In genomic region chr20:48825551-48825885, GRCh38 we compare ENCODE assay signal across 11 cellular contexts. TPM values are rescaled to one million over a fixed set of nuclear protein-coding genes. Genes with fewer than 3 reads are reported as not detected.
DNase-seq lines count a peak whose midpoint lies in the region; ATAC-seq, FAIRE-seq and TF ChIP-seq lines count a peak whose summit lies in the region.
"Had no signal": no experiment of that assay in that cellular context is flagged by ENCODE, and none has a peak within 500 bp of the region (broad histone marks: within the 10 kb centered on the region; RNA-seq: fewer than 3 reads in every experiment).

No MANE protein-coding gene starts in this region.

- CTCF ChIA-PET in endothelial cell of umbilical vein (lab: Charles Lee) (interaction anchor here (1.4 to 4.9 kb wide), 2 partner anchors 161 to 169 kb away, joined by 3 to 43 read pairs; no protein-coding TSS in a partner anchor), HepG2 (lab: Yijun Ruan, JAX; ENCODE audit: low intra/inter-chr PET ratio, low total read pairs) (no interaction called here)

- H3K9ac ChIP-seq in endothelial cell of umbilical vein (replicated peaks; ENCODE audit: extremely low read depth, insufficient read depth, low read length) (peak overlapping the region; percentile 53), HepG2 (ENCODE audit: insufficient read depth, low read depth, low read length) (no peak overlapping the region)

- H3K9me3 ChIP-seq in endothelial cell of umbilical vein (replicated peaks; ENCODE audit: control insufficient read depth, insufficient read depth, low read length) (no peaks in the 10 kb centered on the region), psoas muscle (no peaks in the 10 kb centered on the region), HepG2 (ENCODE audit: low read length) (no peaks in the 10 kb centered on the region)

- H3K27me3 ChIP-seq in endothelial cell of umbilical vein (ENCODE audit: control insufficient read depth in 2 of 2, insufficient read depth in 2 of 2, low read length in 2 of 2) = no peaks in the 10 kb centered on the region
- peaks cover 0 to 5% (median 0%) of the 10 kb centered on the region in 3 donors for H3K27me3 ChIP-seq in psoas muscle (ENCODE audit: insufficient read depth in 3 of 3, low read length in 2 of 3)
- peaks cover 29 to 92% of the 10 kb centered on the region in 2 experiments for H3K27me3 ChIP-seq in HepG2 (ENCODE audit: control insufficient read depth in 1 of 2, insufficient read depth in 2 of 2, low read length in 2 of 2)

- H3K9me1 ChIP-seq in endothelial cell of umbilical vein (replicated peaks; ENCODE audit: control insufficient read depth, extremely low read depth, insufficient read depth, low read length) = no peaks in the 10 kb centered on the region

- peaks cover 63% of the 10 kb centered on the region for H3K79me2 ChIP-seq in endothelial cell of umbilical vein (ENCODE audit: control insufficient read depth, insufficient read depth, low read length)
- no peaks in the 10 kb centered on the region for H3K79me2 ChIP-seq in HepG2 (ENCODE audit: insufficient read depth, low read length)

- TF ChIP-seq POLR2A in endothelial cell of umbilical vein (IDR thresholded peaks at IDR 0.05; ENCODE audit: low read depth, low read length) (no peak), HepG2 (IDR thresholded peaks at IDR 0.05; ENCODE audit: insufficient read depth in 1 of 2, low read depth in 2 of 2, low read length in 2 of 2) (no peak)

- H2AFZ ChIP-seq in endothelial cell of umbilical vein (ENCODE audit: low read depth, low read length) (no peak overlapping the region), HepG2 (ENCODE audit: low read length) (no peak overlapping the region)

- dilution Hi-C loops in endothelial cell of umbilical vein (cut with MboI; ENCODE audit: extremely low pct_ligation_motif_present, low sequenced_read_pairs) = no loop called here

- intact Hi-C loops in endothelial cell of umbilical vein (cut with micrococcal nuclease) = loop anchor here (1.0 to 5.0 kb wide), 5 partner anchors 62 to 169 kb away; no protein-coding TSS in a partner anchor
- intact Hi-C loops in psoas muscle (cut with DNase I) = loop anchor here in 1 of 2 donors (5.0 kb wide), 1 partner anchor 77 kb away; no protein-coding TSS in a partner anchor
- intact Hi-C loops in HepG2 (cut with micrococcal nuclease; ENCODE audit: unreplicated experiment) = no loop called here

- ATAC-seq in psoas muscle (no peak), HG03159 (IDR thresholded peaks at IDR 0.05; ENCODE audit: unreplicated experiment) (no peak), GM21737 (IDR thresholded peaks at IDR 0.05; ENCODE audit: unreplicated experiment) (no peak), HepG2 (no peak)

- peaks cover 0 to 4% of the 10 kb centered on the region in 2 experiments for H3K36me3 ChIP-seq in endothelial cell of umbilical vein (ENCODE audit: control insufficient read depth in 2 of 2, extremely low read depth in 1 of 2, insufficient read depth in 2 of 2, low read length in 2 of 2)
- no peaks in the 10 kb centered on the region for H3K36me3 ChIP-seq in psoas muscle (ENCODE audit: insufficient read depth in 1 of 2, low read depth in 1 of 2)
- no peaks in the 10 kb centered on the region for H3K36me3 ChIP-seq in HepG2 (replicated peaks in 1 of 2; ENCODE audit: control insufficient read depth in 1 of 2, insufficient read depth in 2 of 2, low read length in 2 of 2)

- TF ChIP-seq CTCF in endothelial cell of umbilical vein (IDR thresholded peaks at IDR 0.05; ENCODE audit: extremely low read depth in 1 of 2, insufficient read depth in 1 of 2, low read depth in 1 of 2, low read length in 2 of 2) (no peak), psoas muscle (IDR thresholded peaks at IDR 0.05) (no peak), HepG2 (CRISPR knock-in tag; IDR thresholded peaks at IDR 0.05) (no peak)

- peak overlapping the region; percentile 89 for H3K4me2 ChIP-seq in endothelial cell of umbilical vein (ENCODE audit: insufficient read depth, low read length)
- H3K4me2 ChIP-seq in HepG2 (ENCODE audit: low read depth, low read length) = no peak overlapping the region

- H3K4me3 ChIP-seq in GM08714 (ENCODE audit: low read length) = peak overlapping the region; percentile 81
- H3K4me3 ChIP-seq in endothelial cell of umbilical vein (replicated peaks in 1 of 3; ENCODE audit: insufficient read depth in 1 of 3, low read depth in 1 of 3, low read length in 3 of 3) = peak overlapping the region; percentile 85 to 92 (median 92)
- peak overlapping the region; percentile 76 for H3K4me3 ChIP-seq in psoas muscle
- H3K4me3 ChIP-seq in HepG2 (replicated peaks in 1 of 3; ENCODE audit: insufficient read depth in 1 of 3, low read depth in 2 of 3, low read length in 3 of 3) = no peak overlapping the region

- no peak for FAIRE-seq in endothelial cell of umbilical vein (lab: Jason Lieb, UNC)
- FAIRE-seq in HepG2 (lab: Jason Lieb, UNC) = no peak

- H4K20me1 ChIP-seq in endothelial cell of umbilical vein (replicated peaks; ENCODE audit: control insufficient read depth, extremely low read depth, insufficient read depth, low read length) = no peaks in the 10 kb centered on the region
- H4K20me1 ChIP-seq in HepG2 (ENCODE audit: insufficient read depth, low read length) = peaks cover 3% of the 10 kb centered on the region; the same call in 1 of the 2 replicates

- 58 to 72% (median 68%) methylated on average over 4 of the region's 4 CpGs for WGBS in psoas muscle, 3 donors
- 6% methylated on average over 4 of the region's 4 CpGs for WGBS in HepG2 (ENCODE audit: low lambda C conversion rate)

- BruUV-seq in endothelial cell of umbilical vein (replicated peaks; lab: Mats Ljungman, UMichigan) = no TSS peak
- BruUV-seq in HepG2 (replicated peaks; lab: Mats Ljungman, UMichigan) = no TSS peak

- H3K4me1 ChIP-seq in endothelial cell of umbilical vein (ENCODE audit: control insufficient read depth, extremely low read depth, insufficient read depth, low read length) (peaks cover 38% of the 10 kb centered on the region), psoas muscle (peaks cover 4% of the 10 kb centered on the region), HepG2 (ENCODE audit: insufficient read depth, low read length) (no peaks in the 10 kb centered on the region)

- peak; percentile 6 for DNase-seq in OCI-M1 (lab: John Stamatoyannopoulos, UW)
- DNase-seq in endothelial cell of umbilical vein (ENCODE audit: low read depth, low spot score) = no peak
- no peak for DNase-seq in psoas muscle
- no peak for DNase-seq in activated gamma-delta T cell (lab: John Stamatoyannopoulos, UW)
- DNase-seq in HepG2 (ENCODE audit: low spot score) = no peak
- DNase-seq: mammary epithelial cell, NCI-H1417, SHP77 treated with DMSO at 0.1 percent for 48 hours had no signal

- POLR2A ChIA-PET in endothelial cell of umbilical vein (lab: Charles Lee) (no interaction called here), HepG2 (lab: Yijun Ruan, JAX) (no interaction called here)

- TF ChIP-seq EP300 in HepG2 (IDR thresholded peaks at IDR 0.05; ENCODE audit: low read depth in 2 of 2, low read length in 2 of 2) (no peak), HepG2 (CRISPR knock-in tag; IDR thresholded peaks at IDR 0.05; ENCODE audit: borderline replicate concordance) (no peak)

- H3K27ac ChIP-seq in endothelial cell of umbilical vein (ENCODE audit: insufficient read depth, low read depth, low read length) = peak overlapping the region; percentile 67
- H3K27ac ChIP-seq in psoas muscle = peak overlapping the region; percentile 56
- H3K27ac ChIP-seq in HepG2 (ENCODE audit: extremely low read length, insufficient read depth, low read length) = no peak overlapping the region

- in situ Hi-C loops in HepG2 (cut with HindIII; ENCODE audit: extremely low pct_ligation_motif_present, low pct_unique_long_range_greater_than_20kb) = no loop called here

- TF ChIP-seq RAD21 in HepG2 (CRISPR knock-in tag; IDR thresholded peaks at IDR 0.05) = no peak

TF ChIP-seq in endothelial cell of umbilical vein, 7 proteins besides CTCF, POLR2A, EP300 and RAD21 (continues in another document):
- no peak for TF ChIP-seq EZH2 (IDR thresholded peaks at IDR 0.05; ENCODE audit: borderline replicate concordance, low read depth, low read length, severe bottlenecking)

RNA-seq across cellular contexts. Expression of gene PREX1, which starts 2.3 kb away (rescaled TPM):
- total RNA-seq in endothelial cell of umbilical vein (65.7 and 72.9 TPM in 2 replicates), psoas muscle (1 to 10 TPM; 5.3 to 8.3 (median 6.9) TPM), HepG2 (2016; rRNA removed; fragmentation: Illumina TruSeq; extraction: Trizol) (0.02 and 0.06 TPM in 2 replicates)
- polyA plus RNA-seq in endothelial cell of umbilical vein (51.3 and 53.6 TPM in 2 replicates), psoas muscle (1 to 10 TPM; 2.5 to 4.0 (median 3.5) TPM), HepG2 (2011; rRNA removed) (0.04 and 0.05 TPM in 2 replicates)
- polyA plus RNA-seq in endothelial cell of umbilical vein (2011; cell fraction: cytosol; rRNA removed) = 35.4 and 43.2 TPM in 2 replicates
- 86.0 and 95.1 TPM in 2 replicates for polyA plus RNA-seq in endothelial cell of umbilical vein (2011; cell fraction: nucleus; rRNA removed)
- polyA plus RNA-seq in endothelial cell of umbilical vein (2012) = 54.7 and 68.3 TPM in 2 replicates
- polyA minus RNA-seq in endothelial cell of umbilical vein = 75.8 and 82.4 TPM in 2 replicates
- 10.0 TPM for polyA minus RNA-seq in endothelial cell of umbilical vein (2011; cell fraction: cytosol; rRNA and poly(A)+ RNA removed)
- polyA minus RNA-seq in endothelial cell of umbilical vein (2011; cell fraction: nucleus; rRNA and poly(A)+ RNA removed) = 69.8 and 84.1 TPM in 2 replicates
- under 0.01 TPM in 1 of 2 replicates, not detected in the other for total RNA-seq in HepG2 (2016; cell fraction: cytosol; rRNA removed; fragmentation: Illumina TruSeq; extraction: Trizol; ENCODE audit: low read depth)
- 0.02 TPM in 1 of 2 replicates, not detected in the other for total RNA-seq in HepG2 (2016; cell fraction: insoluble cytoplasmic fraction; rRNA removed; fragmentation: Illumina TruSeq; extraction: Trizol)
- total RNA-seq in HepG2 (2016; cell fraction: membrane; rRNA removed; fragmentation: Illumina TruSeq; extraction: Trizol) = 0.03 and 0.56 TPM in 2 replicates
- not detected in 2 replicates for total RNA-seq in HepG2 (2016; cell fraction: nucleus; rRNA removed; fragmentation: Illumina TruSeq; extraction: Trizol)
- 0.03 and 0.07 TPM in 2 replicates for polyA plus RNA-seq in HepG2 (2011; cell fraction: cytosol; rRNA removed)
- polyA plus RNA-seq in HepG2 (2011; cell fraction: nucleus; rRNA removed) = 0.17 and 0.19 TPM in 2 replicates
- 0.03 and 0.05 TPM in 2 replicates for polyA plus RNA-seq in HepG2 (2012)
- polyA plus RNA-seq in HepG2 (2016; cell fraction: cytosol; fragmentation: Illumina TruSeq; extraction: Trizol; ENCODE audit: low read depth) = 0.02 TPM in 1 of 2 replicates, not detected in the other
- polyA plus RNA-seq in HepG2 (2016; cell fraction: insoluble cytoplasmic fraction; fragmentation: Illumina TruSeq; extraction: Trizol; ENCODE audit: low read depth) = not detected in 2 replicates
- not detected in 2 replicates for polyA plus RNA-seq in HepG2 (2016; cell fraction: membrane; fragmentation: Illumina TruSeq; extraction: Trizol; ENCODE audit: low read depth)
- polyA plus RNA-seq in HepG2 (2016; cell fraction: nucleus; fragmentation: Illumina TruSeq; extraction: Trizol; ENCODE audit: insufficient read depth, low read depth) = not detected in 2 replicates
- 0.08 and 15.2 TPM in 2 replicates for polyA minus RNA-seq in HepG2 (2011; rRNA and poly(A)+ RNA removed; ENCODE audit: low replicate concordance)
- polyA minus RNA-seq in HepG2 (2011; cell fraction: cytosol; rRNA and poly(A)+ RNA removed) = 0.20 and 0.44 TPM in 2 replicates
- polyA minus RNA-seq in HepG2 (2011; cell fraction: nucleus; rRNA and poly(A)+ RNA removed) = 0.12 and 0.13 TPM in 2 replicates

Comparison
In these comparisons a context has a peak if more than half of its experiments do, and no peak if none do; other contexts are left out.
1. H3K4me3 ChIP-seq: peak in GM08714 (single experiment), endothelial cell of umbilical vein (3 of 3) and psoas muscle (single experiment); none in HepG2 (0 of 3).